Comparison of ENCODE assay signal across 32 cellular contexts in the genomic region with DNA sequence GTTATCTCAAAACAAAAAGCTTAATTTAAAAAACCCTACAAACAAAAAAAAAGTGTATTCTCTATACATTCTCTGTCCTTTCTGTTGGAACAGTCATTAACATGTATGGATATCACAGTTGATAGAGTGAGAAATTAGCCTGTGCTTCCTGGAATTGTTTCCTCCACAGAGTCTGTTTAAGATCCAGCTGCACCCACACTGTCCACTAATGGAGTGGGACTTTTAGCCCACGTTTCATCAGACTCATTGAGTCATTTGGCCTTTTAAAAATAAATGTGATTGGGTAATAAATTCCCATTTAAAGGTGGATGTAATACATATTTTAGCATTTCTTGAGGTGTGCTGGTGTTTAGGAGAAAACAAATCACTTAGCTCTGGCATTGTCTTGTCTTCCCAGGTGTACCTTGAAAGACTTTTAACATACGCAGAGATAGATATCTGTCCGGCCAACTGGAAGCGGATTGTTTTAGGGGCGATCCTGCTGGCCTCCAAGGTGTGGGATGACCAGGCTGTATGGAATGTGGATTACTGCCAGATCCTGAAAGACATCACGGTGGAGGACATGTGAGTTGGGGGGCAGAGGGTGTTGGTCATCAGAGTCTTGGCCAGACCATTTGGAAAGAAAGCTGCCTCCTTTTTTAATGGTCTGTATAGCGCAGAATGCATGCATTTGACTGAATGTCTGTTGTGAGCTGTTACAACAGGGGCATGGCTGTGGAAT. TPM values are rescaled to one million over a fixed set of nuclear protein-coding genes. Genes with fewer than 3 reads are reported as not detected.
DNase-seq lines count a peak whose midpoint lies in the region; ATAC-seq, FAIRE-seq and TF ChIP-seq lines count a peak whose summit lies in the region.
"Had no signal": no experiment of that assay in that cellular context is flagged by ENCODE, and none has a peak within 500 bp of the region (broad histone marks: within the 10 kb centered on the region; RNA-seq: fewer than 3 reads in every experiment).

No MANE protein-coding gene starts in this region.

- no peak overlapping the region for H3K4me3 Mint-ChIP-seq in astrocyte (ENCODE audit: unreplicated experiment)
- H3K4me3 Mint-ChIP-seq in memory B cell: no peak overlapping the region
- H3K4me3 Mint-ChIP-seq: activated CD4-positive, alpha-beta T cell treated with anti-CD3 and anti-CD28 coated beads, Interleukin-2, amount 10 ng/mL, durations not matched to agents 7 days and 5 days; activated T-cell treated with anti-CD3 and anti-CD28 coated beads, Interleukin-2, amount 50 U/mL, for 4 hours had no signal

- H3K9me3 ChIP-seq in astrocyte (ENCODE audit: insufficient read depth, low read depth, low read length): no peaks in the 10 kb centered on the region
- H3K9me3 ChIP-seq: gastrocnemius medialis, thoracic aorta, vagina had no signal

- H3K4me1 ChIP-seq in astrocyte (ENCODE audit: insufficient read depth, low read length): peaks cover 26% of the 10 kb centered on the region
- H3K4me1 ChIP-seq: vagina had no signal

- H4K20me1 ChIP-seq in astrocyte (ENCODE audit: insufficient read depth, low read length): peaks cover 4% of the 10 kb centered on the region

- H3K9me3 Mint-ChIP-seq in astrocyte (ENCODE audit: unreplicated experiment): no peaks in the 10 kb centered on the region
- H3K9me3 Mint-ChIP-seq in memory B cell: peaks cover 1% of the 10 kb centered on the region
- H3K9me3 Mint-ChIP-seq: activated CD4-positive, alpha-beta T cell treated with anti-CD3 and anti-CD28 coated beads, Interleukin-2, amount 10 ng/mL, durations not matched to agents 7 days and 5 days; activated T-cell treated with anti-CD3 and anti-CD28 coated beads, Interleukin-2, amount 50 U/mL, for 4 hours had no signal

- no peak overlapping the region for H3K9ac ChIP-seq in astrocyte (ENCODE audit: low read length)
- H3K9ac ChIP-seq: KMS-11 had no signal

- DNase-seq in A172 (ENCODE audit: low spot score) (peak; percentile 41), HT1080 (ENCODE audit: low read depth) (peak; percentile 28), astrocyte (ENCODE audit: low read depth) (peak; percentile 57), memory B cell (ENCODE audit: low spot score in 2 of 2) (no peak), NCI-H2107 (lab: John Stamatoyannopoulos, UW) (no peak)
- DNase-seq: activated CD4-positive, alpha-beta T cell treated with anti-CD3 and anti-CD28 coated beads, Interleukin-2, amount 10 ng/mL, durations not matched to agents 7 days and 5 days; activated naive CD4-positive, alpha-beta T cell; activated T-cell treated with anti-CD3 and anti-CD28 coated beads, Interleukin-2, amount 50 U/mL, for 4 hours; amniotic stem cell; gastrocnemius medialis; H7; mesenchymal stem cell; NCI-H1436; NCI-H446 treated with DMSO at 0.1 percent for 48 hours; NCI-H82; posterior cingulate gyrus; SIG-M5; stimulated activated naive CD4-positive, alpha-beta T cell treated with Interleukin-2 at 50 U/mL for 16 hours; T1000; WERI-Rb-1 had no signal

- TF ChIP-seq CTCF in astrocyte (IDR thresholded peaks at IDR 0.05; ENCODE audit: insufficient read depth, low read depth, low read length): no peak

- H3K27ac Mint-ChIP-seq in astrocyte (ENCODE audit: unreplicated experiment) (no peak overlapping the region), memory B cell (peak overlapping the region; percentile 53)
- H3K27ac Mint-ChIP-seq: activated CD4-positive, alpha-beta T cell treated with anti-CD3 and anti-CD28 coated beads, Interleukin-2, amount 10 ng/mL, durations not matched to agents 7 days and 5 days had no signal

- H3K27ac ChIP-seq in astrocyte (ENCODE audit: low read depth, low read length): peak overlapping the region; percentile 20
- H3K27ac ChIP-seq: cardiac muscle cell, hepatocyte, KMS-11, thoracic aorta, vagina, WERI-Rb-1 had no signal

- peaks cover 11% of the 10 kb centered on the region for H3K79me2 ChIP-seq in astrocyte (ENCODE audit: insufficient read depth, low read length)
- H3K79me2 ChIP-seq: hepatocyte had no signal

- FAIRE-seq in astrocyte (lab: Jason Lieb, UNC): no peak
- FAIRE-seq: A204.1, endometrium had no signal

- H3K4me1 Mint-ChIP-seq in astrocyte (ENCODE audit: low read depth, unreplicated experiment): peaks cover 14% of the 10 kb centered on the region
- peaks cover 20% of the 10 kb centered on the region for H3K4me1 Mint-ChIP-seq in memory B cell
- H3K4me1 Mint-ChIP-seq: activated CD4-positive, alpha-beta T cell treated with anti-CD3 and anti-CD28 coated beads, Interleukin-2, amount 10 ng/mL, durations not matched to agents 7 days and 5 days had no signal

- no peak overlapping the region for H2AFZ ChIP-seq in astrocyte (ENCODE audit: low read depth, low read length)
- H2AFZ ChIP-seq: hepatocyte had no signal

- peaks cover 1% of the 10 kb centered on the region for H3K36me3 ChIP-seq in astrocyte (ENCODE audit: insufficient read depth, low read length)
- H3K36me3 ChIP-seq: gastrocnemius medialis, WERI-Rb-1 had no signal

- no peak overlapping the region for H3K4me3 ChIP-seq in astrocyte (ENCODE audit: insufficient read depth, low read depth, low read length)
- H3K4me3 ChIP-seq: cardiac muscle cell, gastrocnemius medialis, hepatocyte, thoracic aorta, vagina had no signal

- peak overlapping the region; percentile 24 for H3K4me2 ChIP-seq in astrocyte (ENCODE audit: low read length)
- H3K4me2 ChIP-seq: hepatocyte, KMS-11 had no signal

- H3K27me3 Mint-ChIP-seq in astrocyte (ENCODE audit: low read depth, unreplicated experiment) (no peaks in the 10 kb centered on the region), memory B cell (no peaks in the 10 kb centered on the region)
- H3K27me3 Mint-ChIP-seq: activated CD4-positive, alpha-beta T cell treated with anti-CD3 and anti-CD28 coated beads, Interleukin-2, amount 10 ng/mL, durations not matched to agents 7 days and 5 days had no signal

- ATAC-seq in memory B cell (ENCODE audit: low read depth) (no peak), HG03135 (IDR thresholded peaks at IDR 0.05; ENCODE audit: unreplicated experiment) (no peak), HG02852 (IDR thresholded peaks at IDR 0.05; ENCODE audit: unreplicated experiment) (no peak), HG03025 (IDR thresholded peaks at IDR 0.05; ENCODE audit: low FRiP score, unreplicated experiment) (no peak)
- ATAC-seq: activated T-cell treated with anti-CD3 and anti-CD28 coated beads, Interleukin-2, amount 50 U/mL, for 4 hours; gastrocnemius medialis; sciatic nerve had no signal

- H3K36me3 Mint-ChIP-seq in astrocyte (ENCODE audit: low read depth, unreplicated experiment) (peaks cover 11% of the 10 kb centered on the region), memory B cell (peaks cover 16% of the 10 kb centered on the region)

- H3K27me3 ChIP-seq in astrocyte (ENCODE audit: insufficient read depth, low read length): no peaks in the 10 kb centered on the region
- H3K27me3 ChIP-seq: cardiac muscle cell, gastrocnemius medialis, hepatocyte, vagina had no signal

RNA-seq across cellular contexts. Expression of gene GJD4, which starts 52.4 kb away (rescaled TPM):
- not detected in 2 replicates for total RNA-seq in A172 (2014; rRNA removed; shearing (Covaris generic))
- total RNA-seq in HT1080 (2014; rRNA removed; shearing (Covaris generic)): not detected in 2 replicates
- not detected in 2 replicates for polyA plus RNA-seq in HT1080 (2015; cell fraction: cytosol; rRNA removed)
- 0.23 TPM in 1 of 2 replicates, not detected in the other for polyA plus RNA-seq in HT1080 (2015; cell fraction: nucleus; rRNA removed)
- total RNA-seq in astrocyte: not detected in 2 replicates
- total RNA-seq: activated CD4-positive, alpha-beta T cell treated with anti-CD3 and anti-CD28 coated beads, Interleukin-2, amount 10 ng/mL, durations not matched to agents 7 days and 5 days; activated T-cell treated with anti-CD3 and anti-CD28 coated beads, Interleukin-2, amount 50 U/mL, for 4 hours; gastrocnemius medialis; H7; sciatic nerve; thoracic aorta; vagina had no signal
- polyA plus RNA-seq: BJ, cardiac muscle cell, hepatocyte had no signal

Comparison
In these comparisons a context has a peak if more than half of its experiments do, and no peak if none do; other contexts are left out.
1. DNase-seq: peak in A172 (single experiment), HT1080 (single experiment) and astrocyte (single experiment); none in memory B cell (0 of 2) and NCI-H2107 (single experiment).